Comparison of ENCODE assay signal across 15 cellular contexts in the genomic region with DNA sequence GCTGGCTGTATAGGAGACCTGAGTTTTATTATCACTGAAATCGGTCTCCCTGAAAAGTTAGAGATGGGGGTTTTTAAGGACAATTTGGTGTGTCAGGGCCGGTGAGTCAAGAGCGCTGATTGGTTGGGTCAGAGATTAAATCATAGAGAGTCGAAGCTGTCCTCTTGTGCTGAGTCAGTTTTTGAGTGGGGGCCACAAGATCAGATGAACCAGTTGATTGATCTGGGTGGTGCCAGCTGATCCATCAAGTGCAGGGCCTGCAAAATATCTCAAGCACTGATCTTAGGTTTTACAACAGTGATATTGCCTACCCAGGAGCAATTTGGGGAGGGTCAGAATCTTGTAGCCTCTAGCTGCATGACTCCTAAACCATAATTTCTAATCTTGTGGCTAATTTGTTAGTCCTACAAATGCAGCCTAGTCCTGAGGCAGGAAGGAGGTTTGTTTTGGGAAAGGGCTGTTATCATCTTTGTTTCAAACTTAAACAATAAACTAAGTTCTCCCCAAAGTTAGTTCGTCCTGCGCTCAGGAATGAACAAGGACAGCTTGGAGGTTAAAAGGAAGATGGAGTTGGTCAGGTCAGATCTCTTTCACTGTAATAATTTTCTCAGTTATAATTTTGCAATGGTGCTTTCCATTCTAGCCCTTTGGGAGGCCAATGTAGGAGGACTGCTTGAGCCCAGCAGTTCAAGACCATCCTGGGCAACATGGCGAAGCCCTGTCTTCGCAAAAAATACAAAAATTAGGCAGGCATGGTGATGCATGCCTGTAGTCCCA. TPM values are rescaled to one million over a fixed set of nuclear protein-coding genes. Genes with fewer than 3 reads are reported as not detected.
DNase-seq lines count a peak whose midpoint lies in the region; ATAC-seq and TF ChIP-seq lines count a peak whose summit lies in the region.
"Had no signal": no experiment of that assay in that cellular context is flagged by ENCODE, and none has a peak within 500 bp of the region (broad histone marks: within the 10 kb centered on the region; RNA-seq: fewer than 3 reads in every experiment).

No MANE protein-coding gene starts in this region.

- peak; percentile 25 for DNase-seq in activated CD4-positive, alpha-beta memory T cell treated with anti-CD3 and anti-CD28 coated beads for 36 hours
- no peak for DNase-seq in activated CD4-positive, alpha-beta memory T cell treated with anti-CD3 and anti-CD28 coated beads, Interleukin-2, amount 10 ng/mL, durations not matched to agents 7 days and 5 days
- DNase-seq in T-helper 17 cell (no peak), stomach (no peak), germinal center (ENCODE audit: low spot score) (no peak)
- no peak for DNase-seq in activated T-helper 2 cell treated with anti-CD3 and anti-CD28 coated beads, Interferon-gamma antibody, Interleukin-2, Interleukin-4, amounts not matched to agents 10 μg/mL and 5 μg/mL and 100 μg/mL, durations not matched to agents 14 hours and 24 hours and 36 hours (ENCODE audit: low spot score)
- DNase-seq: C1 segment of cervical spinal cord; Calu3; CD4-positive, alpha-beta T cell; DMS 273 treated with DMSO at 0.1 percent for 48 hours; GOT3; H9 had no signal

- CTCF ChIA-PET in activated CD4-positive, alpha-beta memory T cell treated with anti-CD3 and anti-CD28 coated beads for 36 hours (lab: Charles Lee), result interaction anchor here (0.7 to 2.7 kb wide), 3 partner anchors 17 to 31 kb away, joined by 3 to 9 read pairs (median 4); partner anchors contain the start of gene RFK
- CTCF ChIA-PET in activated CD4-positive, alpha-beta memory T cell treated with anti-CD3 and anti-CD28 coated beads, Interleukin-2, amount 10 ng/mL, durations not matched to agents 7 days and 5 days (lab: Charles Lee), result no interaction called here

- no peak for ATAC-seq in T-helper 17 cell
- no peak for ATAC-seq in activated CD4-positive, CD25-positive, alpha-beta regulatory T cell treated with anti-CD3 and anti-CD28 coated beads, Interleukin-2, amount 50 U/mL, for 24 hours

- H3K4me1 ChIP-seq in parathyroid adenoma (peaks cover 12% of the 10 kb centered on the region), stomach (peaks cover 0 to 6% (median 2%) of the 10 kb centered on the region in 4 donors)

- H3K27ac ChIP-seq in parathyroid adenoma (peak overlapping the region; percentile 93), stomach (no peak overlapping the region)

- H3K36me3 ChIP-seq in parathyroid adenoma (ENCODE audit: control insufficient read depth, insufficient read depth, low read length), result no peaks in the 10 kb centered on the region
- no peaks in the 10 kb centered on the region for H3K36me3 ChIP-seq in stomach

- H2AFZ ChIP-seq in parathyroid adenoma, result no peak overlapping the region

- peak overlapping the region; percentile 25 for H3K27ac Mint-ChIP-seq in activated CD4-positive, alpha-beta memory T cell treated with anti-CD3 and anti-CD28 coated beads for 36 hours
- no peak overlapping the region for H3K27ac Mint-ChIP-seq in activated CD4-positive, alpha-beta memory T cell treated with anti-CD3 and anti-CD28 coated beads, Interleukin-2, amount 10 ng/mL, durations not matched to agents 7 days and 5 days
- peak overlapping the region; percentile 6 for H3K27ac Mint-ChIP-seq in T-helper 17 cell
- peak overlapping the region; percentile 53 for H3K27ac Mint-ChIP-seq in activated T-helper 2 cell treated with anti-CD3 and anti-CD28 coated beads, Interferon-gamma antibody, Interleukin-2, Interleukin-4, amounts not matched to agents 10 μg/mL and 5 μg/mL and 100 μg/mL, durations not matched to agents 14 hours and 24 hours and 36 hours
- H3K27ac Mint-ChIP-seq: B cell; CD4-positive, alpha-beta T cell; H9 had no signal

- no peaks in the 10 kb centered on the region for H3K27me3 ChIP-seq in parathyroid adenoma (ENCODE audit: control insufficient read depth, insufficient read depth, low read length)
- H3K27me3 ChIP-seq in stomach, result no peaks in the 10 kb centered on the region

- peak overlapping the region; percentile 45 for H3K4me2 ChIP-seq in parathyroid adenoma (ENCODE audit: low read length)

- H3K9me3 Mint-ChIP-seq in activated CD4-positive, alpha-beta memory T cell treated with anti-CD3 and anti-CD28 coated beads for 36 hours, result no peaks in the 10 kb centered on the region
- H3K9me3 Mint-ChIP-seq in activated CD4-positive, alpha-beta memory T cell treated with anti-CD3 and anti-CD28 coated beads, Interleukin-2, amount 10 ng/mL, durations not matched to agents 7 days and 5 days, result no peaks in the 10 kb centered on the region
- H3K9me3 Mint-ChIP-seq in activated T-helper 2 cell treated with anti-CD3 and anti-CD28 coated beads, Interferon-gamma antibody, Interleukin-2, Interleukin-4, amounts not matched to agents 10 μg/mL and 5 μg/mL and 100 μg/mL, durations not matched to agents 14 hours and 24 hours and 36 hours, result no peaks in the 10 kb centered on the region
- H3K9me3 Mint-ChIP-seq: CD4-positive, alpha-beta T cell; H9 had no signal

- POLR2A ChIA-PET in activated CD4-positive, alpha-beta memory T cell treated with anti-CD3 and anti-CD28 coated beads for 36 hours (lab: Charles Lee), result interaction anchor here (1.0 kb wide), 1 partner anchor 13 kb away, joined by 5 read pairs; no protein-coding TSS in a partner anchor
- POLR2A ChIA-PET in activated CD4-positive, alpha-beta memory T cell treated with anti-CD3 and anti-CD28 coated beads, Interleukin-2, amount 10 ng/mL, durations not matched to agents 7 days and 5 days (lab: Charles Lee), result interaction anchor here (0.7 to 1.6 kb wide), 2 partner anchors 16 to 31 kb away, joined by 3 to 6 read pairs; partner anchors contain the start of gene RFK

- H3K36me3 Mint-ChIP-seq in activated CD4-positive, alpha-beta memory T cell treated with anti-CD3 and anti-CD28 coated beads for 36 hours, result no peaks in the 10 kb centered on the region
- no peaks in the 10 kb centered on the region for H3K36me3 Mint-ChIP-seq in activated CD4-positive, alpha-beta memory T cell treated with anti-CD3 and anti-CD28 coated beads, Interleukin-2, amount 10 ng/mL, durations not matched to agents 7 days and 5 days (ENCODE audit: low read depth)
- no peaks in the 10 kb centered on the region for H3K36me3 Mint-ChIP-seq in T-helper 17 cell (ENCODE audit: low read depth)
- H3K36me3 Mint-ChIP-seq in activated T-helper 2 cell treated with anti-CD3 and anti-CD28 coated beads, Interferon-gamma antibody, Interleukin-2, Interleukin-4, amounts not matched to agents 10 μg/mL and 5 μg/mL and 100 μg/mL, durations not matched to agents 14 hours and 24 hours and 36 hours (ENCODE audit: low read depth), result peaks cover 3% of the 10 kb centered on the region

- H3K9me3 ChIP-seq in T-helper 17 cell (ENCODE audit: control insufficient read depth, low read length, poor library complexity, severe bottlenecking), result no peaks in the 10 kb centered on the region
- H3K9me3 ChIP-seq in parathyroid adenoma (ENCODE audit: control insufficient read depth, low read length), result no peaks in the 10 kb centered on the region
- H3K9me3 ChIP-seq in stomach, result no peaks in the 10 kb centered on the region

- H3K27me3 Mint-ChIP-seq in activated CD4-positive, alpha-beta memory T cell treated with anti-CD3 and anti-CD28 coated beads for 36 hours, result no peaks in the 10 kb centered on the region
- no peaks in the 10 kb centered on the region for H3K27me3 Mint-ChIP-seq in activated CD4-positive, alpha-beta memory T cell treated with anti-CD3 and anti-CD28 coated beads, Interleukin-2, amount 10 ng/mL, durations not matched to agents 7 days and 5 days
- H3K27me3 Mint-ChIP-seq in T-helper 17 cell, result no peaks in the 10 kb centered on the region
- no peaks in the 10 kb centered on the region for H3K27me3 Mint-ChIP-seq in activated T-helper 2 cell treated with anti-CD3 and anti-CD28 coated beads, Interferon-gamma antibody, Interleukin-2, Interleukin-4, amounts not matched to agents 10 μg/mL and 5 μg/mL and 100 μg/mL, durations not matched to agents 14 hours and 24 hours and 36 hours (ENCODE audit: low read depth)
- H3K27me3 Mint-ChIP-seq: B cell; CD4-positive, alpha-beta T cell had no signal

- H3K9ac ChIP-seq in parathyroid adenoma, result no peak overlapping the region

- TF ChIP-seq POLR2A in stomach (IDR thresholded peaks at IDR 0.05), result no peak

- TF ChIP-seq EP300 in stomach (IDR thresholded peaks at IDR 0.05), result no peak

- no peak overlapping the region for H3K4me3 Mint-ChIP-seq in activated CD4-positive, alpha-beta memory T cell treated with anti-CD3 and anti-CD28 coated beads for 36 hours
- H3K4me3 Mint-ChIP-seq in activated CD4-positive, alpha-beta memory T cell treated with anti-CD3 and anti-CD28 coated beads, Interleukin-2, amount 10 ng/mL, durations not matched to agents 7 days and 5 days, result no peak overlapping the region
- H3K4me3 Mint-ChIP-seq in T-helper 17 cell, result no peak overlapping the region
- H3K4me3 Mint-ChIP-seq in activated T-helper 2 cell treated with anti-CD3 and anti-CD28 coated beads, Interferon-gamma antibody, Interleukin-2, Interleukin-4, amounts not matched to agents 10 μg/mL and 5 μg/mL and 100 μg/mL, durations not matched to agents 14 hours and 24 hours and 36 hours (ENCODE audit: low read depth), result no peak overlapping the region
- H3K4me3 Mint-ChIP-seq: B cell; CD4-positive, alpha-beta T cell; H9 had no signal

- no peaks in the 10 kb centered on the region for H3K79me2 ChIP-seq in parathyroid adenoma

- WGBS in stomach, 5 donors, result 90 to 92% (median 91%) methylated on average over 8 of the region's 8 CpGs

- peak overlapping the region; percentile 11 for H3K4me3 ChIP-seq in parathyroid adenoma (ENCODE audit: low read depth, low read length)
- no peak overlapping the region for H3K4me3 ChIP-seq in stomach

- no peak for TF ChIP-seq CTCF in parathyroid adenoma (IDR thresholded peaks at IDR 0.05)
- no peak for TF ChIP-seq CTCF in stomach (IDR thresholded peaks at IDR 0.05)

- H3K4me1 Mint-ChIP-seq in activated CD4-positive, alpha-beta memory T cell treated with anti-CD3 and anti-CD28 coated beads for 36 hours (ENCODE audit: low read depth), result peaks cover 27% of the 10 kb centered on the region
- H3K4me1 Mint-ChIP-seq in activated CD4-positive, alpha-beta memory T cell treated with anti-CD3 and anti-CD28 coated beads, Interleukin-2, amount 10 ng/mL, durations not matched to agents 7 days and 5 days, result peaks cover 22% of the 10 kb centered on the region
- peaks cover 14% of the 10 kb centered on the region for H3K4me1 Mint-ChIP-seq in T-helper 17 cell
- H3K4me1 Mint-ChIP-seq in activated T-helper 2 cell treated with anti-CD3 and anti-CD28 coated beads, Interferon-gamma antibody, Interleukin-2, Interleukin-4, amounts not matched to agents 10 μg/mL and 5 μg/mL and 100 μg/mL, durations not matched to agents 14 hours and 24 hours and 36 hours (ENCODE audit: low read depth), result peaks cover 30% of the 10 kb centered on the region
- H3K4me1 Mint-ChIP-seq: B cell, H9 had no signal

- intact Hi-C loops in activated CD4-positive, alpha-beta memory T cell treated with anti-CD3 and anti-CD28 coated beads for 36 hours (cut with micrococcal nuclease), result no loop called here
- intact Hi-C loops in activated T-helper 2 cell treated with anti-CD3 and anti-CD28 coated beads, Interferon-gamma antibody, Interleukin-2, Interleukin-4, amounts not matched to agents 10 μg/mL and 5 μg/mL and 100 μg/mL, durations not matched to agents 14 hours and 24 hours and 36 hours (cut with micrococcal nuclease), result loop anchor here (2.0 to 10.0 kb wide), 2 partner anchors 31 to 1271 kb away; partner anchors contain the start of gene RFK
- intact Hi-C loops in stomach (cut with DNase I; ENCODE audit: low total_unique reads), result no loop called here

RNA-seq across cellular contexts. Expression of gene RFK, which starts 31.6 kb away (rescaled TPM):
- total RNA-seq in activated CD4-positive, alpha-beta memory T cell treated with anti-CD3 and anti-CD28 coated beads for 36 hours, result 1 to 10 TPM; 7.4 to 7.7 TPM
- total RNA-seq in activated CD4-positive, alpha-beta memory T cell treated with anti-CD3 and anti-CD28 coated beads, Interleukin-2, amount 10 ng/mL, durations not matched to agents 7 days and 5 days, result 10 to 100 TPM; 18.4 to 18.7 TPM
- 1 to 10 TPM; 8.9 to 9.8 TPM for total RNA-seq in T-helper 17 cell
- 14.9 and 17.1 TPM in 2 replicates for total RNA-seq in activated T-helper 2 cell treated with anti-CD3 and anti-CD28 coated beads, Interferon-gamma antibody, Interleukin-2, Interleukin-4, amounts not matched to agents 10 μg/mL and 5 μg/mL and 100 μg/mL, durations not matched to agents 14 hours and 24 hours and 36 hours
- 10 to 100 TPM in 3 of 5 donors, 1 to 10 TPM in 2; 3.8 to 36.7 (median 26.8) TPM for total RNA-seq in stomach
- 10 to 100 TPM; 10.2 to 57.7 (median 29.5) TPM for polyA plus RNA-seq in stomach

RNA-seq across cellular contexts. Expression of gene GCNT1, which starts 33.1 kb away (rescaled TPM):
- total RNA-seq in activated CD4-positive, alpha-beta memory T cell treated with anti-CD3 and anti-CD28 coated beads for 36 hours, result 1 to 10 TPM; 6.7 to 6.9 TPM
- total RNA-seq in activated CD4-positive, alpha-beta memory T cell treated with anti-CD3 and anti-CD28 coated beads, Interleukin-2, amount 10 ng/mL, durations not matched to agents 7 days and 5 days, result 10 to 100 TPM; 13.3 to 14.4 TPM
- 1 to 10 TPM; 6.4 to 9.0 TPM for total RNA-seq in T-helper 17 cell
- total RNA-seq in activated T-helper 2 cell treated with anti-CD3 and anti-CD28 coated beads, Interferon-gamma antibody, Interleukin-2, Interleukin-4, amounts not matched to agents 10 μg/mL and 5 μg/mL and 100 μg/mL, durations not matched to agents 14 hours and 24 hours and 36 hours, result 12.1 and 15.0 TPM in 2 replicates
- total RNA-seq in stomach, result 100 to 1,000 TPM in 2 of 5 donors, 10 to 100 TPM in 2, 1 to 10 TPM in 1; 7.0 to 136 (median 18.7) TPM
- 10 to 100 TPM in 1 of 3 donors, 1 to 10 TPM in 2; 3.1 to 10.1 (median 5.4) TPM for polyA plus RNA-seq in stomach
